25 cellular contexts compared by ENCODE assay signal in genomic region chr3:25120666-25121065, GRCh38.
"Had no signal": no experiment of that assay in that cellular context is flagged by ENCODE, and none has a peak within 500 bp of the region (broad histone marks: within the 10 kb centered on the region; RNA-seq: fewer than 3 reads in every experiment).

No MANE protein-coding gene starts in this region.

- H3K4me1 ChIP-seq: foreskin keratinocyte, pancreas, right lobe of liver, testis, tibial artery, upper lobe of left lung had no signal

- H3K27me3 ChIP-seq: foreskin keratinocyte, neutrophil, pancreas, right lobe of liver, testis, tibial artery, upper lobe of left lung had no signal

- H3K4me3 ChIP-seq: pancreas, right lobe of liver, smooth muscle cell, testis, tibial artery, upper lobe of left lung had no signal

- H3K4me2 ChIP-seq: smooth muscle cell had no signal

- H3K27ac ChIP-seq: epithelial cell of prostate, foreskin keratinocyte, neutrophil, pancreas, right lobe of liver, testis, tibial artery, upper lobe of left lung had no signal

- DNase-seq: central memory CD4-positive, alpha-beta T cell; effector CD8-positive, alpha-beta T cell; endodermal cell; foreskin keratinocyte; mesendoderm; midbrain; naive B cell; pancreas; retina; right lobe of liver; stimulated activated CD4-positive, alpha-beta T cell treated with anti-CD3 and anti-CD28 coated beads, Interleukin-12 subunit alpha, Interleukin-12 subunit beta, amount 100 ng/mL, for 4 hours; stimulated activated CD4-positive, alpha-beta T cell treated with anti-CD3 and anti-CD28 coated beads, Interleukin-1b, Interleukin-23, amount 100 ng/mL, for 48 hours; stimulated activated CD4-positive, alpha-beta T cell treated with anti-CD3 and anti-CD28 coated beads, Interleukin-4, amount 100 ng/mL, for 1 hour; stimulated activated CD8-positive, alpha-beta memory T cell treated with anti-CD3 and anti-CD28 coated beads, Interleukin-4, amount 100 ng/mL, for 48 hours; stimulated activated naive CD4-positive, alpha-beta T cell; stimulated activated naive CD8-positive, alpha-beta T cell treated with anti-CD3 and anti-CD28 coated beads, Interleukin-15, amount 100 ng/mL, for 72 hours; testis; tibial artery; upper lobe of left lung had no signal

- H3K36me3 ChIP-seq: neutrophil, pancreas, right lobe of liver, tibial artery, upper lobe of left lung had no signal

- H3K9me3 ChIP-seq: neutrophil, pancreas, right lobe of liver, testis, tibial artery, upper lobe of left lung had no signal

- ATAC-seq: esophagus mucosa; foreskin keratinocyte; left lobe of liver; natural killer cell treated with Interleukin-12 subunit alpha and Interleukin-12 subunit beta and Interleukin-15 and Interleukin-18, amount 100 ng/mL, for 72 hours; pancreas; right lobe of liver; stimulated activated naive CD8-positive, alpha-beta T cell treated with anti-CD3 and anti-CD28 coated beads, Interleukin-15, amount 100 ng/mL, for 72 hours had no signal
